Comparison of ENCODE assay signal across 22 cellular contexts in the genomic region with DNA sequence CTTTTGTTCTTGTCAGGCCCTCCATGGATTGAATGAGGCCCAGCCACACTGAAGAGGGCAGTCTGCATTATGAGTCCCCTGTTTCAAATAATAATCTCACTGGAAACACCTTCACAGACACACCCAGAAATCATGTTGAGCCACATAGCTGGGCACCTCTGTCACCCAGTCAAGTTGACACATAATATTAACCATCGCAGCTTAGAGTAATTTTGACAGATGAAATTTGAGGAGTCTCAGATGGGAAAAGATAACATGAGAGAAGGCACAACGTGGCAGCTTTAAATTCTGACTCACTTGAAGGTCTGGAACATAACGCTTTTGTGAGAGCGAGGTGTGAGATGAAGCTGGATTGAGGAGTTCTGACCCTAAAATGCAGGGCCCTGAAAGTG.
"Had no signal": no experiment of that assay in that cellular context is flagged by ENCODE, and none has a peak within 500 bp of the region (broad histone marks: within the 10 kb centered on the region; RNA-seq: fewer than 3 reads in every experiment).

No MANE protein-coding gene starts in this region.

- H3K27ac ChIP-seq: colonic mucosa, esophagus muscularis mucosa, heart right ventricle, prostate gland, right atrium auricular region, vagina had no signal

- H3K9me3 Mint-ChIP-seq: activated CD4-positive, alpha-beta T cell treated with anti-CD3 and anti-CD28 coated beads, Interleukin-2, amount 10 ng/mL, durations not matched to agents 24 days and 14 days; activated naive CD4-positive, alpha-beta T cell treated with anti-CD3 and anti-CD28 coated beads for 36 hours; activated naive CD8-positive, alpha-beta T cell treated with anti-CD3 and anti-CD28 coated beads, Interleukin-2, amount 50 U/mL, for 24 hours; activated T-cell treated with anti-CD3 and anti-CD28 coated beads, Interleukin-2, amount 50 U/mL, for 24 hours; central memory CD8-positive, alpha-beta T cell; T-helper 1 cell treated with Interleukin-12 subunit alpha and Interleukin-12 subunit beta and Interleukin-4 antibody, amounts not matched to agents 30 μg/mL and 1 μg/mL, for 36 hours had no signal

- H3K36me3 ChIP-seq: colonic mucosa had no signal

- H3K27me3 Mint-ChIP-seq: activated naive CD8-positive, alpha-beta T cell treated with anti-CD3 and anti-CD28 coated beads, Interleukin-2, amount 50 U/mL, for 24 hours; activated T-cell treated with anti-CD3 and anti-CD28 coated beads, Interleukin-2, amount 50 U/mL, for 24 hours; brain had no signal

- H3K27ac Mint-ChIP-seq: activated CD4-positive, alpha-beta T cell treated with anti-CD3 and anti-CD28 coated beads, Interleukin-2, amount 10 ng/mL, durations not matched to agents 24 days and 14 days; activated CD8-positive, alpha-beta T cell treated with anti-CD3 and anti-CD28 coated beads, Interleukin-2, amount 10 ng/mL, durations not matched to agents 7 days and 5 days; activated naive CD4-positive, alpha-beta T cell treated with anti-CD3 and anti-CD28 coated beads for 36 hours; activated naive CD8-positive, alpha-beta T cell treated with anti-CD3 and anti-CD28 coated beads, Interleukin-2, amount 50 U/mL, for 24 hours; activated T-cell treated with anti-CD3 and anti-CD28 coated beads, Interleukin-2, amount 50 U/mL, for 24 hours; brain; naive thymus-derived CD8-positive, alpha-beta T cell; T-helper 1 cell treated with Interleukin-12 subunit alpha and Interleukin-12 subunit beta and Interleukin-4 antibody, amounts not matched to agents 30 μg/mL and 1 μg/mL, for 36 hours had no signal

- H3K4me3 Mint-ChIP-seq: activated CD4-positive, alpha-beta T cell treated with anti-CD3 and anti-CD28 coated beads, Interleukin-2, amount 10 ng/mL, durations not matched to agents 24 days and 14 days; activated CD8-positive, alpha-beta T cell treated with anti-CD3 and anti-CD28 coated beads, Interleukin-2, amount 10 ng/mL, durations not matched to agents 7 days and 5 days; activated naive CD4-positive, alpha-beta T cell treated with anti-CD3 and anti-CD28 coated beads for 36 hours; activated naive CD8-positive, alpha-beta T cell treated with anti-CD3 and anti-CD28 coated beads, Interleukin-2, amount 50 U/mL, for 24 hours; activated T-cell treated with anti-CD3 and anti-CD28 coated beads, Interleukin-2, amount 50 U/mL, for 24 hours; brain; central memory CD8-positive, alpha-beta T cell; naive thymus-derived CD8-positive, alpha-beta T cell; T-helper 1 cell treated with Interleukin-12 subunit alpha and Interleukin-12 subunit beta and Interleukin-4 antibody, amounts not matched to agents 30 μg/mL and 1 μg/mL, for 36 hours had no signal

- H3K27me3 ChIP-seq: colonic mucosa, esophagus muscularis mucosa, heart right ventricle, right atrium auricular region, tibial nerve, vagina had no signal

- H3K4me1 ChIP-seq: esophagus muscularis mucosa, heart right ventricle, prostate gland, right atrium auricular region had no signal

- DNase-seq: activated CD4-positive, alpha-beta T cell treated with anti-CD3 and anti-CD28 coated beads, Interleukin-2, amount 10 ng/mL, durations not matched to agents 24 days and 14 days; activated CD8-positive, alpha-beta T cell treated with anti-CD3 and anti-CD28 coated beads, Interleukin-2, amount 10 ng/mL, durations not matched to agents 7 days and 5 days; activated naive CD4-positive, alpha-beta T cell treated with anti-CD3 and anti-CD28 coated beads for 36 hours; activated naive CD8-positive, alpha-beta T cell treated with anti-CD3 and anti-CD28 coated beads, Interleukin-2, amount 50 U/mL, for 24 hours; activated T-cell treated with anti-CD3 and anti-CD28 coated beads, Interleukin-2, amount 50 U/mL, for 24 hours; anterior cingulate cortex; colonic mucosa; heart right ventricle; left cardiac atrium; mesendoderm; naive thymus-derived CD8-positive, alpha-beta T cell; occipital lobe; stimulated activated naive CD8-positive, alpha-beta T cell treated with anti-CD3 and anti-CD28 coated beads, Interleukin-15, Interleukin-2, amounts not matched to agents 100 U/mL and 50 U/mL, for 24 hours; substantia nigra had no signal

- H3K4me1 Mint-ChIP-seq: naive thymus-derived CD8-positive, alpha-beta T cell had no signal

- ATAC-seq: activated CD8-positive, alpha-beta T cell treated with anti-CD3 and anti-CD28 coated beads, Interleukin-2, amount 10 ng/mL, durations not matched to agents 7 days and 5 days; activated naive CD8-positive, alpha-beta T cell treated with anti-CD3 and anti-CD28 coated beads, Interleukin-2, amount 50 U/mL, for 24 hours; heart right ventricle; left cardiac atrium; naive thymus-derived CD8-positive, alpha-beta T cell; stimulated activated naive CD8-positive, alpha-beta T cell treated with anti-CD3 and anti-CD28 coated beads, Interleukin-15, Interleukin-2, amounts not matched to agents 100 U/mL and 50 U/mL, for 24 hours had no signal

- H3K9me3 ChIP-seq: colonic mucosa, esophagus muscularis mucosa, heart right ventricle, prostate gland, right atrium auricular region, tibial nerve, vagina had no signal

- H3K4me3 ChIP-seq: colonic mucosa, esophagus muscularis mucosa, heart right ventricle, prostate gland, right atrium auricular region, tibial nerve, vagina had no signal
